In genomic region chr19:1469936-1470863, GRCh38 we compare ENCODE assay signal across 8 cellular contexts. TPM values are rescaled to one million over a fixed set of nuclear protein-coding genes. Genes with fewer than 3 reads are reported as not detected.
DNase-seq lines count a peak whose midpoint lies in the region; ATAC-seq and TF ChIP-seq lines count a peak whose summit lies in the region.

No MANE protein-coding gene starts in this region.

- 2 to 11% methylated on average over 18 to 19 of the region's 90 CpGs for WGBS in thyroid gland, 2 donors

- H3K27ac ChIP-seq in epithelial cell of prostate (peak overlapping the region; percentile 12), thyroid gland (no peak overlapping the region)

- peaks cover 18% of the 10 kb centered on the region for H3K27me3 Mint-ChIP-seq in activated CD8-positive, alpha-beta T cell treated with anti-CD3 and anti-CD28 coated beads, Interleukin-2, amount 10 ng/mL, durations not matched to agents 7 days and 5 days (ENCODE audit: low read depth)
- peaks cover 2% of the 10 kb centered on the region for H3K27me3 Mint-ChIP-seq in osteocyte (ENCODE audit: unreplicated experiment)

- H3K4me1 ChIP-seq in thyroid gland: peaks cover 27 to 58% of the 10 kb centered on the region in 2 donors

- H3K4me1 Mint-ChIP-seq in activated CD8-positive, alpha-beta T cell treated with anti-CD3 and anti-CD28 coated beads, Interleukin-2, amount 10 ng/mL, durations not matched to agents 7 days and 5 days (ENCODE audit: low read depth): peaks cover 11% of the 10 kb centered on the region
- H3K4me1 Mint-ChIP-seq in osteocyte (ENCODE audit: unreplicated experiment): peaks cover 7% of the 10 kb centered on the region

- POLR2A ChIA-PET in activated CD8-positive, alpha-beta T cell treated with anti-CD3 and anti-CD28 coated beads, Interleukin-2, amount 10 ng/mL, durations not matched to agents 7 days and 5 days (lab: Charles Lee): interaction anchor here (0.8 kb wide), 1 partner anchor 37 kb away, joined by 4 read pairs; no protein-coding TSS in a partner anchor

- H3K4me3 Mint-ChIP-seq in activated CD8-positive, alpha-beta T cell treated with anti-CD3 and anti-CD28 coated beads, Interleukin-2, amount 10 ng/mL, durations not matched to agents 7 days and 5 days: peak overlapping the region; percentile 65
- H3K4me3 Mint-ChIP-seq in osteocyte (ENCODE audit: unreplicated experiment): peak overlapping the region; percentile 72

- peak; percentile 64 for ATAC-seq in activated CD8-positive, alpha-beta T cell treated with anti-CD3 and anti-CD28 coated beads, Interleukin-2, amount 10 ng/mL, durations not matched to agents 7 days and 5 days
- no peak for ATAC-seq in HG03342 (IDR thresholded peaks at IDR 0.05; ENCODE audit: unreplicated experiment)

- CTCF ChIA-PET in activated CD8-positive, alpha-beta T cell treated with anti-CD3 and anti-CD28 coated beads, Interleukin-2, amount 10 ng/mL, durations not matched to agents 7 days and 5 days (lab: Charles Lee): interaction anchor here (2.1 kb wide), 1 partner anchor 25 kb away, joined by 8 read pairs; no protein-coding TSS in a partner anchor

- H3K9me3 ChIP-seq in thyroid gland: no peaks in the 10 kb centered on the region

- TF ChIP-seq CTCF in osteocyte (IDR thresholded peaks at IDR 0.05) (no peak), thyroid gland (IDR thresholded peaks at IDR 0.05) (no peak)

- H3K36me3 Mint-ChIP-seq in activated CD8-positive, alpha-beta T cell treated with anti-CD3 and anti-CD28 coated beads, Interleukin-2, amount 10 ng/mL, durations not matched to agents 7 days and 5 days (ENCODE audit: low read depth): peaks cover 2% of the 10 kb centered on the region
- H3K36me3 Mint-ChIP-seq in osteocyte (ENCODE audit: unreplicated experiment): peaks cover 2% of the 10 kb centered on the region

- peaks cover 55% of the 10 kb centered on the region for H3K27me3 ChIP-seq in thyroid gland

- no peaks in the 10 kb centered on the region for H3K9me3 Mint-ChIP-seq in activated CD8-positive, alpha-beta T cell treated with anti-CD3 and anti-CD28 coated beads, Interleukin-2, amount 10 ng/mL, durations not matched to agents 7 days and 5 days (ENCODE audit: insufficient read depth)
- no peaks in the 10 kb centered on the region for H3K9me3 Mint-ChIP-seq in osteocyte (ENCODE audit: unreplicated experiment)

- H3K4me3 ChIP-seq in thyroid gland (replicated peaks in 1 of 3): peak overlapping the region in 1 of 3 donors; percentile 31

- peak overlapping the region; percentile 61 for H3K27ac Mint-ChIP-seq in activated CD8-positive, alpha-beta T cell treated with anti-CD3 and anti-CD28 coated beads, Interleukin-2, amount 10 ng/mL, durations not matched to agents 7 days and 5 days
- peak overlapping the region; percentile 64 for H3K27ac Mint-ChIP-seq in osteocyte (ENCODE audit: unreplicated experiment)

- no peak for TF ChIP-seq POLR2A in thyroid gland (IDR thresholded peaks at IDR 0.05)

- DNase-seq in COR-L47 (lab: John Stamatoyannopoulos, UW): peak; percentile 90
- DNase-seq in NCI-H1694 (lab: John Stamatoyannopoulos, UW): peak; percentile 29
- peak; percentile 80 for DNase-seq in activated CD8-positive, alpha-beta T cell treated with anti-CD3 and anti-CD28 coated beads, Interleukin-2, amount 10 ng/mL, durations not matched to agents 7 days and 5 days
- DNase-seq in epithelial cell of prostate (ENCODE audit: low read depth, low spot score): no peak
- no peak for DNase-seq in osteocyte (ENCODE audit: extremely low spot score, unreplicated experiment)
- DNase-seq in thyroid gland: peak; percentile 29 to 42
- no peak for DNase-seq in NCI-H128 (lab: John Stamatoyannopoulos, UW; ENCODE audit: unreplicated experiment)

- no peaks in the 10 kb centered on the region for H3K36me3 ChIP-seq in thyroid gland

- intact Hi-C loops in thyroid gland (cut with DNase I): no loop called here

RNA-seq across cellular contexts. Expression of gene C19orf25, which starts 8.8 kb away (rescaled TPM):
- 10 to 100 TPM; 33.3 to 38.2 TPM for total RNA-seq in activated CD8-positive, alpha-beta T cell treated with anti-CD3 and anti-CD28 coated beads, Interleukin-2, amount 10 ng/mL, durations not matched to agents 7 days and 5 days
- total RNA-seq in osteocyte: 38.0 and 38.9 TPM in 2 replicates
- 10 to 100 TPM; 47.0 to 64.9 (median 56.5) TPM for total RNA-seq in thyroid gland

RNA-seq across cellular contexts. Expression of gene PCSK4, which starts 19.9 kb away (rescaled TPM):
- total RNA-seq in activated CD8-positive, alpha-beta T cell treated with anti-CD3 and anti-CD28 coated beads, Interleukin-2, amount 10 ng/mL, durations not matched to agents 7 days and 5 days: 1 to 10 TPM; 3.4 to 4.1 TPM
- total RNA-seq in osteocyte (3.2 and 5.7 TPM in 2 replicates), thyroid gland (10 to 100 TPM in 1 of 4 donors, 1 to 10 TPM in 3; 2.8 to 10.4 (median 6.3) TPM)

RNA-seq across cellular contexts. Expression of gene APC2, which starts 20.3 kb away (rescaled TPM):
- total RNA-seq in activated CD8-positive, alpha-beta T cell treated with anti-CD3 and anti-CD28 coated beads, Interleukin-2, amount 10 ng/mL, durations not matched to agents 7 days and 5 days: not detected
- total RNA-seq in osteocyte (1.2 and 1.5 TPM in 2 replicates), thyroid gland (under 1 TPM in 3 of 4 donors, not detected in 1; under 0.01 to 0.20 (median 0.08) TPM)

RNA-seq across cellular contexts. Expression of gene REEP6, which starts 20.8 kb away (rescaled TPM):
- total RNA-seq in activated CD8-positive, alpha-beta T cell treated with anti-CD3 and anti-CD28 coated beads, Interleukin-2, amount 10 ng/mL, durations not matched to agents 7 days and 5 days: 1 to 10 TPM; 1.7 to 1.9 TPM
- total RNA-seq in osteocyte: 4.1 and 4.4 TPM in 2 replicates
- total RNA-seq in thyroid gland: 1 to 10 TPM; 4.2 to 8.5 (median 5.9) TPM

RNA-seq across cellular contexts. Expression of gene RPS15, which starts 32.0 kb away (rescaled TPM):
- 1,000 to 10,000 TPM; 1,384 TPM for total RNA-seq in activated CD8-positive, alpha-beta T cell treated with anti-CD3 and anti-CD28 coated beads, Interleukin-2, amount 10 ng/mL, durations not matched to agents 7 days and 5 days
- total RNA-seq in osteocyte: 932 and 969 TPM in 2 replicates
- total RNA-seq in thyroid gland: 1,000 to 10,000 TPM; 1,760 to 2,977 (median 2,488) TPM

Comparison
In these comparisons a context has a peak if more than half of its experiments do, and no peak if none do; other contexts are left out.
1. DNase-seq: peak in COR-L47 (single experiment), NCI-H1694 (single experiment), activated CD8-positive, alpha-beta T cell treated with anti-CD3 and anti-CD28 coated beads, Interleukin-2, amount 10 ng/mL, durations not matched to agents 7 days and 5 days (single experiment) and thyroid gland (2 of 2); none in epithelial cell of prostate (single experiment), osteocyte (single experiment) and NCI-H128 (single experiment).